34 cellular contexts compared by ENCODE assay signal in the genomic region with DNA sequence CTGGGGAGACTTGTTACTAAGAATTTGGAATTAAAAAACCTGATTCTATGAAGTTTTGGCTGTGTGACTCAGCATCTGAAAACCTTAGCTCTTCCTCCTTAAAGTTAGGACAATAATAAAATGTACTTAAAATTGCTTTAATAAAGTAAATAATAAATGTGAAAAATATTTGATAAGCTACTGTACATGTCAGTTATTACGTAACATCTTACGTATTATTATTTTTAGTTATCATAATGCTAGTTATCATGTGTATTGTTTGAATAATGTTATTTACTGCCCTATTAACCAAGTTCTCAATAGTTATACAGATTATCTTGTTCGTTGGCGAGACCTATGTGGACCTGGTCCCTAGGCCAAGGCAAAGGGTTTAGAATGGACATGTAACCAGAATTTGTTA.
"Had no signal": no experiment of that assay in that cellular context is flagged by ENCODE, and none has a peak within 500 bp of the region (broad histone marks: within the 10 kb centered on the region; RNA-seq: fewer than 3 reads in every experiment).

No MANE protein-coding gene starts in this region.

- DNase-seq: activated B cell treated with CpG ODN at 0.5 μM for 24 hours; activated CD4-positive, alpha-beta memory T cell treated with anti-CD3 and anti-CD28 coated beads for 36 hours; activated CD4-positive, alpha-beta T cell treated with anti-CD3 and anti-CD28 coated beads for 4 hours; activated CD4-positive, alpha-beta T cell treated with anti-CD3 and anti-CD28 coated beads, Interleukin-2, amount 10 ng/mL, durations not matched to agents 24 days and 14 days; activated CD4-positive, alpha-beta T cell treated with anti-CD3 and anti-CD28 coated beads, Interleukin-2, amount 50 U/mL, for 1 hour; activated CD4-positive, alpha-beta T cell treated with anti-CD3 and anti-CD28 coated beads, Interleukin-2, amount 50 U/mL, for 4 hours; activated CD4-positive, CD25-positive, alpha-beta regulatory T cell treated with anti-CD3 and anti-CD28 coated beads, Interleukin-2, amount 50 U/mL, for 72 hours; activated CD8-positive, alpha-beta memory T cell treated with anti-CD3 and anti-CD28 coated beads, Interleukin-2, amount 50 U/mL, for 4 hours; activated CD8-positive, alpha-beta T cell treated with anti-CD3 and anti-CD28 coated beads for 36 hours; activated effector memory CD4-positive, alpha-beta T cell treated with anti-CD3 and anti-CD28 coated beads, Interleukin-2, amount 50 U/mL, for 16 hours; activated gamma-delta T cell treated with Interleukin-2 at 50 U/mL for 16 hours; activated naive CD4-positive, alpha-beta T cell; activated naive CD4-positive, alpha-beta T cell treated with anti-CD3 and anti-CD28 coated beads for 36 hours; activated naive CD4-positive, alpha-beta T cell treated with anti-CD3 and anti-CD28 coated beads, Interleukin-2, amount 50 U/mL, for 16 hours; activated naive CD8-positive, alpha-beta T cell treated with anti-CD3 and anti-CD28 coated beads for 36 hours; activated T-cell treated with anti-CD3 and anti-CD28 coated beads for 4 hours; activated T-cell treated with anti-CD3 and anti-CD28 coated beads, Interleukin-2, amount 50 U/mL, for 1 hour; activated T-cell treated with anti-CD3 and anti-CD28 coated beads, Interleukin-2, amount 50 U/mL, for 4 hours; activated T-cell treated with anti-CD3 and anti-CD28 coated beads, Interleukin-2, amount 50 U/mL, for 72 hours; adrenal gland; amniotic stem cell; aorta; body of pancreas; brain microvascular endothelial cell; central memory CD4-positive, alpha-beta T cell; T-helper 1 cell; T-helper 2 cell; T-helper 9 cell had no signal

- H3K4me3 ChIP-seq: adrenal gland, body of pancreas, breast epithelium had no signal

- FAIRE-seq: astrocyte, TTC549 had no signal

- ATAC-seq: activated CD8-positive, alpha-beta T cell treated with anti-CD3 and anti-CD28 coated beads for 36 hours; activated naive CD4-positive, alpha-beta T cell treated with anti-CD3 and anti-CD28 coated beads, Interleukin-2, amount 50 U/mL, for 72 hours; activated T-cell treated with anti-CD3 and anti-CD28 coated beads, Interleukin-2, amount 50 U/mL, for 4 hours; activated T-cell treated with anti-CD3 and anti-CD28 coated beads, Interleukin-2, amount 50 U/mL, for 72 hours; activated T-helper 17 cell treated with anti-CD3 and anti-CD28 coated beads, Interleukin-2, amount 50 U/mL, for 72 hours; body of pancreas had no signal

- H3K9me3 ChIP-seq: adrenal gland, body of pancreas, breast epithelium had no signal

- H3K4me1 ChIP-seq: adrenal gland, body of pancreas, breast epithelium had no signal

- H3K36me3 ChIP-seq: adrenal gland, brain microvascular endothelial cell, breast epithelium had no signal

- H3K27ac ChIP-seq: adrenal gland, body of pancreas, brain microvascular endothelial cell, breast epithelium, VCaP had no signal

- H3K27me3 ChIP-seq: adrenal gland, body of pancreas, brain microvascular endothelial cell, breast epithelium had no signal
